13 cellular contexts compared by ENCODE assay signal in the genomic region with DNA sequence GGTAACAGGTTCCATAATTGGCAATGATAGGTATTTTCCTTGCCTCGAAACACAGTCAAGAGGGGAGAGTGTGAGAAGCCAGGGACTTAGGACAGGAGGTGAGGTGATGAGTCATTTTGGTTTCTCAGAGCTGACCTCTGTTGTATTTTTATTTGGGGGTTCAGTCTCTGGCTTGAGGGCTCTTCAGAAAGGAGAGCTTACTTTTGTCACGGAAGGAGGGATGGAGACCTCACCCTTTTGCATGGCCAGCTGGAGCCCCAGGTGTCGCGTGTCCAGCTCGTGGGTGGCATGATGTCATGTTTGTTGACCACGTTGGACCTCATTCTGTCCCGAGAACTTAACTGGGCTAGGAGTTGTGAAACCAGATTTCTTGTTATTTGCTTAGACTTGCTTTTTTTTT.
DNase-seq lines count a peak whose midpoint lies in the region; ATAC-seq and TF ChIP-seq lines count a peak whose summit lies in the region.
"Had no signal": no experiment of that assay in that cellular context is flagged by ENCODE, and none has a peak within 500 bp of the region (broad histone marks: within the 10 kb centered on the region; RNA-seq: fewer than 3 reads in every experiment).

No MANE protein-coding gene starts in this region.

- H3K18ac ChIP-seq in mesenchymal stem cell (ENCODE audit: low read depth in 1 of 2, low read length in 2 of 2), result no peak overlapping the region

- H3K4me3 ChIP-seq in right lobe of liver (no peak overlapping the region), mesenchymal stem cell (ENCODE audit: insufficient read depth in 1 of 2, low read depth in 1 of 2, low read length in 2 of 2) (no peak overlapping the region), prostate gland (no peak overlapping the region)
- H3K4me3 ChIP-seq: breast epithelium had no signal

- no peak overlapping the region for H3K4ac ChIP-seq in mesenchymal stem cell (ENCODE audit: low read depth in 1 of 2, low read length in 2 of 2)

- no peak overlapping the region for H2BK120ac ChIP-seq in mesenchymal stem cell (ENCODE audit: low read depth, low read length)

- H3K9ac ChIP-seq in mesenchymal stem cell (ENCODE audit: low read length), result no peak overlapping the region

- H3K9me3 ChIP-seq in right lobe of liver (no peaks in the 10 kb centered on the region), mesenchymal stem cell (ENCODE audit: control insufficient read depth, low read length) (no peaks in the 10 kb centered on the region), prostate gland (no peaks in the 10 kb centered on the region)
- H3K9me3 ChIP-seq: breast epithelium had no signal

- H3K27me3 ChIP-seq in right lobe of liver, result no peaks in the 10 kb centered on the region
- no peaks in the 10 kb centered on the region for H3K27me3 ChIP-seq in mesenchymal stem cell (ENCODE audit: control insufficient read depth in 1 of 2, insufficient read depth in 1 of 2, low read length in 2 of 2)
- no peaks in the 10 kb centered on the region for H3K27me3 ChIP-seq in prostate gland (replicated peaks; ENCODE audit: insufficient read depth)
- H3K27me3 ChIP-seq: breast epithelium had no signal

- H2BK5ac ChIP-seq in mesenchymal stem cell (ENCODE audit: low read depth, low read length, poor library complexity, severe bottlenecking), result no peak overlapping the region

- no peak for TF ChIP-seq CTCF in right lobe of liver (IDR thresholded peaks at IDR 0.05)
- TF ChIP-seq CTCF in prostate gland (IDR thresholded peaks at IDR 0.05), result no peak

- ATAC-seq in GM18858 (IDR thresholded peaks at IDR 0.05; ENCODE audit: unreplicated experiment) (peak; percentile 37), GM21515 (IDR thresholded peaks at IDR 0.05; ENCODE audit: unreplicated experiment) (peak; percentile 59), HG03108 (IDR thresholded peaks at IDR 0.05; ENCODE audit: unreplicated experiment) (peak; percentile 36), right lobe of liver (peak in 3 of 4 donors; percentile 28 to 66 (median 47))

- H3K27ac ChIP-seq in right lobe of liver (no peak overlapping the region), mesenchymal stem cell (ENCODE audit: low read length, poor library complexity, severe bottlenecking) (no peak overlapping the region), prostate gland (no peak overlapping the region), substantia nigra (ENCODE audit: low read depth, low read length, poor library complexity, severe bottlenecking) (no peak overlapping the region)

- H3K36me3 ChIP-seq in right lobe of liver, result no peaks in the 10 kb centered on the region
- no peaks in the 10 kb centered on the region for H3K36me3 ChIP-seq in mesenchymal stem cell (ENCODE audit: control insufficient read depth in 1 of 2, insufficient read depth in 2 of 2, low read depth in 1 of 2, low read length in 2 of 2)
- H3K36me3 ChIP-seq in prostate gland, result no peaks in the 10 kb centered on the region
- H3K36me3 ChIP-seq: breast epithelium had no signal

- no peak overlapping the region for H4K8ac ChIP-seq in mesenchymal stem cell (ENCODE audit: low read length)

- no peak overlapping the region for H3K14ac ChIP-seq in mesenchymal stem cell (ENCODE audit: low read length in 2 of 2)

- H2AFZ ChIP-seq in mesenchymal stem cell (ENCODE audit: low read depth, low read length), result no peak overlapping the region

- no peak overlapping the region for H2BK12ac ChIP-seq in mesenchymal stem cell (ENCODE audit: low read length in 2 of 2)

- H2BK15ac ChIP-seq in mesenchymal stem cell (ENCODE audit: low read depth, poor library complexity, severe bottlenecking), result no peak overlapping the region

- intact Hi-C loops in right lobe of liver (cut with DNase I) (no loop called here), prostate gland (cut with DNase I) (no loop called here)

- no peak for TF ChIP-seq POLR2A in right lobe of liver (IDR thresholded peaks at IDR 0.05)
- no peak for TF ChIP-seq POLR2A in prostate gland (IDR thresholded peaks at IDR 0.05)

- DNase-seq in right lobe of liver, result peak in 1 of 3 donors; percentile 43
- no peak for DNase-seq in mesenchymal stem cell
- no peak for DNase-seq in prostate gland (ENCODE audit: low spot score)
- DNase-seq in COLO668 (lab: John Stamatoyannopoulos, UW; ENCODE audit: unreplicated experiment), result no peak
- no peak for DNase-seq in substantia nigra (lab: John Stamatoyannopoulos, UW)
- DNase-seq: foreskin fibroblast, mesendoderm, NCI-H446, small intestine had no signal

- 26% methylated on average over 7 of the region's 7 CpGs for WGBS in right lobe of liver (ENCODE audit: insufficient coverage, low coverage, low lambda C conversion rate, missing lambda C conversion rate)
- 88% methylated on average over 6 of the region's 7 CpGs for WGBS in mesenchymal stem cell
- 92% methylated on average over 7 of the region's 7 CpGs for WGBS in prostate gland

- no peak overlapping the region for H4K91ac ChIP-seq in mesenchymal stem cell (ENCODE audit: low read length)

- H3K23ac ChIP-seq in mesenchymal stem cell (ENCODE audit: low read length in 2 of 2), result no peak overlapping the region

- H3K4me2 ChIP-seq in mesenchymal stem cell (ENCODE audit: low read length, poor library complexity, severe bottlenecking), result no peak overlapping the region

- no peak overlapping the region for H2AK5ac ChIP-seq in mesenchymal stem cell (ENCODE audit: low read length, severe bottlenecking)

- H3K79me1 ChIP-seq in mesenchymal stem cell (replicated peaks; ENCODE audit: low read length, poor library complexity, severe bottlenecking), result no peaks in the 10 kb centered on the region

- H3K4me1 ChIP-seq in right lobe of liver, result no peaks in the 10 kb centered on the region
- H3K4me1 ChIP-seq in mesenchymal stem cell (ENCODE audit: control insufficient read depth, insufficient read depth, low read depth, low read length), result no peaks in the 10 kb centered on the region
- no peaks in the 10 kb centered on the region for H3K4me1 ChIP-seq in prostate gland (replicated peaks)
- H3K4me1 ChIP-seq: breast epithelium had no signal
